ENCODE assay signal across 11 cellular contexts in the genomic region with DNA sequence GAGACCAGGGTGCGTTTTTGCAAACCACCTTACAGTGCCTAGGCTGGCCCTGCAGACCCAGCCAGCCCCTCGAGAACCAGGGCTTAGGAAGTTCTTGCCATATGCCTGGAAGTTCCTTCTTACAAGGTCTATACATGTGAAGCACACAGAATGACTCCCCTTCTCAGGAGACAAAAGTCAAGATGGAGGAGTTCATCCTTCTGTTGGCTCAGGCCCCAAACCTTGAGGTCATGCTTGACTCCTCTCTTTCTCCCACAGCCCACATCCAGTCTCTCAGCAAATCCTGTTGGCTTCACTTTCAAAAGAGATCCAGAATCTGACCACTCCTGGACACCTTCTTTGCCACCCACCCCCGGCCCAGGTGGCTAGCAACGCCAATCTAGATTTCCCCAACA. TPM values are rescaled to one million over a fixed set of nuclear protein-coding genes. Genes with fewer than 3 reads are reported as not detected.
DNase-seq lines count a peak whose midpoint lies in the region; ATAC-seq, FAIRE-seq and TF ChIP-seq lines count a peak whose summit lies in the region.
"Had no signal": no experiment of that assay in that cellular context is flagged by ENCODE, and none has a peak within 500 bp of the region (broad histone marks: within the 10 kb centered on the region; RNA-seq: fewer than 3 reads in every experiment).

No MANE protein-coding gene starts in this region.

- intact Hi-C loops in Right ventricle myocardium inferior (cut with DNase I) = no loop called here
- intact Hi-C loops in left ventricle myocardium superior (cut with micrococcal nuclease) = no loop called here

- peak overlapping the region; percentile 77 for H3K56ac ChIP-seq in mesendoderm (ENCODE audit: low read length)

- FAIRE-seq in astrocyte (lab: Jason Lieb, UNC) = no peak

- peaks cover 15% of the 10 kb centered on the region for H4K20me1 ChIP-seq in astrocyte (ENCODE audit: insufficient read depth, low read length)

- peak overlapping the region; percentile 52 for H4K5ac ChIP-seq in mesendoderm (ENCODE audit: low read length)

- no peak overlapping the region for H2BK120ac ChIP-seq in mesendoderm (ENCODE audit: low read depth, low read length)

- TF ChIP-seq CTCF in astrocyte (IDR thresholded peaks at IDR 0.05; ENCODE audit: insufficient read depth, low read depth, low read length) (no peak), type B pancreatic cell (conservative IDR thresholded peaks at IDR 0.05) (no peak)

- H2AFZ ChIP-seq in astrocyte (ENCODE audit: low read depth, low read length) = peak overlapping the region; percentile 28

- no peaks in the 10 kb centered on the region for H3K79me1 ChIP-seq in mesendoderm (ENCODE audit: low read length)

- H3K4me1 Mint-ChIP-seq in astrocyte (ENCODE audit: low read depth, unreplicated experiment) (peaks cover 35% of the 10 kb centered on the region), type B pancreatic cell (ENCODE audit: unreplicated experiment) (peaks cover 36% of the 10 kb centered on the region)

- H3K4me3 Mint-ChIP-seq in astrocyte (ENCODE audit: unreplicated experiment) = peak overlapping the region; percentile 42
- no peak overlapping the region for H3K4me3 Mint-ChIP-seq in type B pancreatic cell

- no peak for ATAC-seq in Right ventricle myocardium inferior
- no peak for ATAC-seq in left ventricle myocardium superior
- ATAC-seq in GM19035 (IDR thresholded peaks at IDR 0.05; ENCODE audit: unreplicated experiment) = no peak
- ATAC-seq: Panc1 had no signal

- no peak overlapping the region for H3K4me3 ChIP-seq in astrocyte (ENCODE audit: insufficient read depth, low read depth, low read length)
- H3K4me3 ChIP-seq in mesendoderm (ENCODE audit: low read length) = no peak overlapping the region

- peak overlapping the region; percentile 74 for H2AK5ac ChIP-seq in mesendoderm (ENCODE audit: low read length)

- H4K8ac ChIP-seq in mesendoderm (ENCODE audit: low read depth, low read length) = no peak overlapping the region

- H3K27ac Mint-ChIP-seq in astrocyte (ENCODE audit: unreplicated experiment) = no peak overlapping the region
- peak overlapping the region; percentile 68 for H3K27ac Mint-ChIP-seq in type B pancreatic cell

- H3K9me3 Mint-ChIP-seq in astrocyte (ENCODE audit: unreplicated experiment) = peaks cover 16% of the 10 kb centered on the region
- H3K9me3 Mint-ChIP-seq in type B pancreatic cell = peaks cover 6% of the 10 kb centered on the region

- no CpG with 5 or more reads among the region's 4 CpGs for WGBS in mesendoderm (ENCODE audit: extremely low coverage, insufficient coverage, low lambda C conversion rate)

- H3K36me3 Mint-ChIP-seq in astrocyte (ENCODE audit: low read depth, unreplicated experiment) (peaks cover 8% of the 10 kb centered on the region), type B pancreatic cell (no peaks in the 10 kb centered on the region)

- H3K9ac ChIP-seq in astrocyte (ENCODE audit: low read length) (no peak overlapping the region), mesendoderm (ENCODE audit: low read length) (peak overlapping the region; percentile 41)

- no peak overlapping the region for H3K23ac ChIP-seq in mesendoderm (ENCODE audit: low read length)

- H3K79me2 ChIP-seq in astrocyte (ENCODE audit: insufficient read depth, low read length) (peaks cover 32% of the 10 kb centered on the region), mesendoderm (ENCODE audit: control insufficient read depth, insufficient read depth, low read length) (no peaks in the 10 kb centered on the region)

- no peak overlapping the region for H3K4ac ChIP-seq in mesendoderm (ENCODE audit: low read depth, low read length)

- H3K27me3 ChIP-seq in astrocyte (ENCODE audit: insufficient read depth, low read length) = no peaks in the 10 kb centered on the region
- no peaks in the 10 kb centered on the region for H3K27me3 ChIP-seq in mesendoderm (ENCODE audit: insufficient read depth, low read length, poor library complexity)

- H2BK5ac ChIP-seq in mesendoderm (ENCODE audit: low read length) = no peak overlapping the region

- H3K4me1 ChIP-seq in astrocyte (ENCODE audit: insufficient read depth, low read length) = peaks cover 38% of the 10 kb centered on the region
- peaks cover 16% of the 10 kb centered on the region for H3K4me1 ChIP-seq in mesendoderm (ENCODE audit: control insufficient read depth, low read depth, low read length)

- H3K18ac ChIP-seq in mesendoderm (ENCODE audit: low read length) = no peak overlapping the region

- H3K27me3 Mint-ChIP-seq in astrocyte (ENCODE audit: low read depth, unreplicated experiment) (peaks cover 2% of the 10 kb centered on the region), type B pancreatic cell (peaks cover 3% of the 10 kb centered on the region)

- H3K36me3 ChIP-seq in astrocyte (ENCODE audit: insufficient read depth, low read length) (no peaks in the 10 kb centered on the region), mesendoderm (ENCODE audit: control insufficient read depth, insufficient read depth, low read length) (no peaks in the 10 kb centered on the region)

- no peak overlapping the region for H2BK15ac ChIP-seq in mesendoderm (replicated peaks; ENCODE audit: low read depth)

- H3K9me3 ChIP-seq in astrocyte (ENCODE audit: insufficient read depth, low read depth, low read length) = no peaks in the 10 kb centered on the region

- no peak overlapping the region for H3K4me2 ChIP-seq in astrocyte (ENCODE audit: low read length)
- no peak overlapping the region for H3K4me2 ChIP-seq in mesendoderm (ENCODE audit: low read length)

- DNase-seq in Right ventricle myocardium inferior (ENCODE audit: missing footprints) (peak; percentile 28), left ventricle myocardium superior (no peak), astrocyte (ENCODE audit: low read depth) (no peak), mesendoderm (no peak), type B pancreatic cell (ENCODE audit: extremely low spot score, unreplicated experiment) (no peak), ecto neural progenitor cell (ENCODE audit: low spot score) (no peak), NCI-H1092 treated with DMSO at 0.1 percent for 48 hours (lab: John Stamatoyannopoulos, UW) (no peak)
- DNase-seq: NCI-H146 had no signal

- H3K27ac ChIP-seq in astrocyte (ENCODE audit: low read depth, low read length) (peak overlapping the region; percentile 84), mesendoderm (ENCODE audit: low read depth, low read length) (peak overlapping the region; percentile 26)

RNA-seq across cellular contexts. Expression of a gene that starts 1.7 kb away (rescaled TPM):
- total RNA-seq in Right ventricle myocardium inferior (26.7 TPM), left ventricle myocardium superior (11.1 TPM), astrocyte (50.9 and 58.8 TPM in 2 replicates), type B pancreatic cell (ENCODE audit: low replicate concordance) (0.76 and 31.9 TPM in 2 replicates)
- polyA plus RNA-seq in mesendoderm (2013, experiment 1 of 2) = 3.0 TPM
- polyA plus RNA-seq in mesendoderm (2013, experiment 2 of 2) = 3.4 TPM
- total RNA-seq: H4 had no signal

RNA-seq across cellular contexts. Expression of a gene that starts 17.7 kb away (rescaled TPM):
- total RNA-seq in Right ventricle myocardium inferior (1.6 TPM), left ventricle myocardium superior (1.7 TPM), astrocyte (8.5 and 12.0 TPM in 2 replicates), type B pancreatic cell (ENCODE audit: low replicate concordance) (2.8 and 9.5 TPM in 2 replicates)
- polyA plus RNA-seq in mesendoderm (2013, experiment 1 of 2) = 2.2 TPM
- polyA plus RNA-seq in mesendoderm (2013, experiment 2 of 2) = 1.8 TPM

RNA-seq across cellular contexts. Expression of a gene that starts 26.3 kb away (rescaled TPM):
- total RNA-seq in Right ventricle myocardium inferior (14.6 TPM), left ventricle myocardium superior (14.7 TPM), astrocyte (43.5 and 47.8 TPM in 2 replicates), type B pancreatic cell (ENCODE audit: low replicate concordance) (35.1 and 42.4 TPM in 2 replicates)
- polyA plus RNA-seq in mesendoderm (2013, experiment 1 of 2) = 45.3 TPM
- 44.6 TPM for polyA plus RNA-seq in mesendoderm (2013, experiment 2 of 2)

RNA-seq across cellular contexts. Expression of a gene that starts 26.9 kb away (rescaled TPM):
- 0.14 TPM for total RNA-seq in Right ventricle myocardium inferior
- 0.25 TPM for total RNA-seq in left ventricle myocardium superior
- 1.8 and 2.0 TPM in 2 replicates for total RNA-seq in astrocyte
- 0.27 TPM for polyA plus RNA-seq in mesendoderm (2013, experiment 1 of 2)
- polyA plus RNA-seq in mesendoderm (2013, experiment 2 of 2) = 0.21 TPM
- total RNA-seq in type B pancreatic cell (ENCODE audit: low replicate concordance) = 2.1 and 2.6 TPM in 2 replicates

RNA-seq across cellular contexts. Expression of a gene that starts 28.9 kb away (rescaled TPM):
- 49.0 TPM for total RNA-seq in Right ventricle myocardium inferior
- total RNA-seq in left ventricle myocardium superior = 55.1 TPM
- total RNA-seq in astrocyte = 25.2 and 28.4 TPM in 2 replicates
- polyA plus RNA-seq in mesendoderm (2013, experiment 1 of 2) = 10.0 TPM
- 10.3 TPM for polyA plus RNA-seq in mesendoderm (2013, experiment 2 of 2)
- 16.0 and 31.9 TPM in 2 replicates for total RNA-seq in type B pancreatic cell (ENCODE audit: low replicate concordance)
